ENCODE assay signal across 8 cellular contexts in the genomic region with DNA sequence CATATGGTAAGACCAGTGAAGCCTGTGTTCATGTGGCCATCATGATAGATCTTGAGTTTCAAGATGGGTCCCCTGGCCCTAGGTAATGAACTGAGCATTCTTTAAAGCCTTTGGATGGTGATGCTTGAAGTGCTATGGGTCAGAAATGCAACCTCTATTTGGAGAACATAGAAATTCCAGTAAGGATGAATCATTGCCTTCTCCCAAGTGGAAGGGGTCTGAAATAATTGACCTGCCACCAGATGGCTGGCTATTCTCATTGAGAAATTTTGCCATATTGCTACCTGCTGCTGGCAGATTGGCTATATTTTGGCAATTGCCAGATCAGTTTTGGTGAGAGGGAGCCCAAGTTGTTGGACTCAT. TPM values are rescaled to one million over a fixed set of nuclear protein-coding genes. Genes with fewer than 3 reads are reported as not detected.
A peak's percentile ranks its signal among the peaks of the same experiment; 100 is the strongest.
DNase-seq lines count a peak whose midpoint lies in the region; ATAC-seq and TF ChIP-seq lines count a peak whose summit lies in the region.

No MANE protein-coding gene starts in this region.

- H3K9me3 ChIP-seq in IMR-90 (ENCODE audit: control insufficient read depth, insufficient read depth, low read length) = no peaks in the 10 kb centered on the region
- H3K9me3 ChIP-seq in breast epithelium = no peaks in the 10 kb centered on the region
- no peaks in the 10 kb centered on the region for H3K9me3 ChIP-seq in mucosa of rectum (ENCODE audit: control insufficient read depth in 2 of 2, low read length in 2 of 2)

- POLR2A ChIA-PET in IMR-90 (lab: Charles Lee; ENCODE audit: unreplicated experiment) = interaction anchor here (0.8 to 1.2 kb wide), 2 partner anchors 45 to 81 kb away, joined by 3 to 5 read pairs; no protein-coding TSS in a partner anchor

- DNase-seq in IMR-90 (peak; percentile 55), breast epithelium (ENCODE audit: low spot score in 2 of 2) (no peak), epidermal melanocyte (ENCODE audit: insufficient read length, low spot score) (no peak), NCI-H2171 treated with DMSO at 0.1 percent for 48 hours (lab: John Stamatoyannopoulos, UW) (no peak)

- H3K4me3 ChIP-seq in ACC112 (ENCODE audit: low read depth, low read length) = peak overlapping the region; percentile 98
- H3K4me3 ChIP-seq in IMR-90 (ENCODE audit: insufficient read depth, low read depth, low read length) = peak overlapping the region; percentile 48; the same call in 1 of the 2 replicates
- peak overlapping the region in 2 of 3 donors; percentile 58 to 63 for H3K4me3 ChIP-seq in breast epithelium
- H3K4me3 ChIP-seq in mucosa of rectum (ENCODE audit: low read length in 2 of 2) = peak overlapping the region; percentile 61 to 81

- 0 out of 2 replicates have a peak overlapping the region, but pooled peaks have one; percentile 35 for H4K91ac ChIP-seq in IMR-90 (ENCODE audit: insufficient read depth, low read depth, low read length)

- TF ChIP-seq POLR2A in IMR-90 (IDR thresholded peaks at IDR 0.05; ENCODE audit: low read depth, low read length) (no peak), breast epithelium (IDR thresholded peaks at IDR 0.05) (no peak)

- H3K4me2 ChIP-seq in IMR-90 (ENCODE audit: low read depth, low read length) = peak overlapping the region; percentile 80

- H2BK120ac ChIP-seq in IMR-90 (ENCODE audit: low read depth, low read length) = no peak overlapping the region

- H3K56ac ChIP-seq in IMR-90 (ENCODE audit: extremely low read depth, insufficient read depth, low read length) = no peak overlapping the region

- H3K79me1 ChIP-seq in IMR-90 (ENCODE audit: low read depth in 1 of 2, low read length in 2 of 2) = no peaks in the 10 kb centered on the region

- in situ Hi-C loops in IMR-90 (cut with MboI; ENCODE audit: low sequenced_read_pairs) = no loop called here

- BruUV-seq in IMR-90 (replicated peaks; lab: Mats Ljungman, UMichigan) = no TSS peak

- H2BK20ac ChIP-seq in IMR-90 (ENCODE audit: low read depth, low read length) = no peak overlapping the region

- peaks cover 5% of the 10 kb centered on the region; the same call in 1 of the 2 replicates for H3K9me1 ChIP-seq in IMR-90 (ENCODE audit: insufficient read depth, low read length)

- H3K4me1 ChIP-seq in ACC112 (ENCODE audit: control insufficient read depth, insufficient read depth, low read length, unreplicated experiment) (peaks cover 23% of the 10 kb centered on the region), IMR-90 (ENCODE audit: control insufficient read depth, insufficient read depth, low read length) (peaks cover 5% of the 10 kb centered on the region), breast epithelium (no peaks in the 10 kb centered on the region), mucosa of rectum (ENCODE audit: control insufficient read depth in 2 of 2, insufficient read depth in 2 of 2, low read length in 2 of 2) (peaks cover 8 to 16% of the 10 kb centered on the region in 2 donors)

- intact Hi-C loops in IMR-90 (cut with micrococcal nuclease) (loop anchor here (1.0 to 5.0 kb wide), 2 partner anchors 47 to 160 kb away; partner anchors contain the start of gene PPP1R8), breast epithelium (cut with DNase I; ENCODE audit: low total_unique reads) (no loop called here)

- H3K14ac ChIP-seq in IMR-90 (replicated peaks; ENCODE audit: low read depth, low read length) = 0 out of 2 replicates have a peak overlapping the region, but pooled peaks have one; percentile 11

- H2BK5ac ChIP-seq in IMR-90 (ENCODE audit: low read depth, low read length, poor library complexity, severe bottlenecking) = peak overlapping the region; percentile 22

- CTCF ChIA-PET in IMR-90 (lab: Yijun Ruan, JAX) = interaction anchor here (1.1 to 1.3 kb wide), 4 partner anchors 17 to 78 kb away, joined by 3 to 6 read pairs (median 4); partner anchors contain the start of gene FAM76A

- TF ChIP-seq RAD21 in IMR-90 (IDR thresholded peaks at IDR 0.05; ENCODE audit: low read length) = no peak

- ATAC-seq in IMR-90 (ENCODE audit: low read depth) (peak; percentile 16), GM18519 (IDR thresholded peaks at IDR 0.05; ENCODE audit: low FRiP score, unreplicated experiment) (no peak), GM21390 (IDR thresholded peaks at IDR 0.05; ENCODE audit: unreplicated experiment) (no peak)

- dilution Hi-C loops in IMR-90 (cut with HindIII; ENCODE audit: low sequenced_read_pairs, unreplicated experiment) = no loop called here

- H2AFZ ChIP-seq in ACC112 (ENCODE audit: low read length, unreplicated experiment) (peak overlapping the region; percentile 48), IMR-90 (replicated peaks; ENCODE audit: low read length, poor library complexity) (peak overlapping the region; percentile 73)

- no peak overlapping the region for H2BK15ac ChIP-seq in IMR-90 (ENCODE audit: low read depth, low read length)

- peaks cover 3% of the 10 kb centered on the region; the same call in 1 of the 2 replicates for H4K20me1 ChIP-seq in IMR-90 (ENCODE audit: insufficient read depth, low read length)

- TF ChIP-seq CTCF in IMR-90 (conservative IDR thresholded peaks at IDR 0.05; ENCODE audit: low read depth, low read length) (no peak), breast epithelium (IDR thresholded peaks at IDR 0.05) (no peak)

- H3K4ac ChIP-seq in IMR-90 (ENCODE audit: low read depth, low read length) = peak overlapping the region; percentile 30; the same call in 1 of the 2 replicates

- H3K79me2 ChIP-seq in ACC112 (ENCODE audit: control insufficient read depth, insufficient read depth, low read length, unreplicated experiment) = peaks cover 42% of the 10 kb centered on the region

- H3K36me3 ChIP-seq in ACC112 (ENCODE audit: insufficient read depth, low read length) = peaks cover 32% of the 10 kb centered on the region
- no peaks in the 10 kb centered on the region for H3K36me3 ChIP-seq in IMR-90 (ENCODE audit: control insufficient read depth, insufficient read depth, low read length)
- no peaks in the 10 kb centered on the region for H3K36me3 ChIP-seq in breast epithelium
- no peaks in the 10 kb centered on the region for H3K36me3 ChIP-seq in mucosa of rectum (ENCODE audit: control insufficient read depth in 2 of 2, insufficient read depth in 2 of 2, low read length in 2 of 2)

- H3K27me3 ChIP-seq in ACC112 (ENCODE audit: insufficient read depth, low read length) (no peaks in the 10 kb centered on the region), IMR-90 (ENCODE audit: control insufficient read depth, insufficient read depth, low read length) (peaks cover 2% of the 10 kb centered on the region; the same call in 1 of the 2 replicates), breast epithelium (no peaks in the 10 kb centered on the region), mucosa of rectum (ENCODE audit: control insufficient read depth in 2 of 2, insufficient read depth in 2 of 2, low read length in 2 of 2) (no peaks in the 10 kb centered on the region)

- peak overlapping the region; percentile 33 for H3K9ac ChIP-seq in IMR-90 (ENCODE audit: low read depth, low read length)
- H3K9ac ChIP-seq in mucosa of rectum (ENCODE audit: low read depth in 1 of 2, low read length in 2 of 2) = peak overlapping the region; percentile 26 to 49

- H3K27ac ChIP-seq in ACC112 (ENCODE audit: low read depth, low read length) = peak overlapping the region; percentile 88
- peak overlapping the region; percentile 58; the same call in 1 of the 2 replicates for H3K27ac ChIP-seq in IMR-90 (ENCODE audit: insufficient read depth, low read length)
- H3K27ac ChIP-seq in breast epithelium = peak overlapping the region; percentile 74 to 80
- peak overlapping the region; percentile 72 to 80 for H3K27ac ChIP-seq in mucosa of rectum (ENCODE audit: low read depth in 2 of 2, low read length in 2 of 2)

- H3K18ac ChIP-seq in IMR-90 (ENCODE audit: low read depth, low read length) = no peak overlapping the region

- peak overlapping the region; percentile 29; the same call in 1 of the 2 replicates for H3K23ac ChIP-seq in IMR-90 (ENCODE audit: low read depth, low read length)

- H4K5ac ChIP-seq in IMR-90 (ENCODE audit: low read depth, low read length) = peak overlapping the region; percentile 4; the same call in 1 of the 2 replicates

- H2AK9ac ChIP-seq in IMR-90 (replicated peaks; ENCODE audit: low read depth, low read length, poor library complexity) = no peak overlapping the region

- H4K8ac ChIP-seq in IMR-90 (ENCODE audit: low read depth in 2 of 2, low read length in 2 of 2) = peak overlapping the region in 1 of 2 experiments; percentile 71; a peak in 2 of 4 replicates

- 0 out of 2 replicates have a peak overlapping the region, but pooled peaks have one; percentile 29 for H2AK5ac ChIP-seq in IMR-90 (ENCODE audit: low read depth, low read length)

TF ChIP-seq in IMR-90, 13 proteins besides CTCF, POLR2A, EP300 and RAD21 (continues in another document):
- TF ChIP-seq BHLHE40 (IDR thresholded peaks at IDR 0.05; ENCODE audit: low read depth, low read length) (no peak), CHD1 (IDR thresholded peaks at IDR 0.05; ENCODE audit: low read depth, low read length) (no peak), MAZ (IDR thresholded peaks at IDR 0.05; ENCODE audit: borderline replicate concordance, low read depth, low read length) (no peak), RCOR1 (IDR thresholded peaks at IDR 0.05; ENCODE audit: insufficient replicate concordance, low read length) (no peak), NFE2L2 (IDR thresholded peaks at IDR 0.05; ENCODE audit: low read depth, low read length) (no peak), SMC3 (IDR thresholded peaks at IDR 0.05; ENCODE audit: low read depth, low read length) (no peak), FOS (IDR thresholded peaks at IDR 0.05; ENCODE audit: low read depth, low read length) (no peak), MXI1 (IDR thresholded peaks at IDR 0.05; ENCODE audit: borderline replicate concordance, low read depth, low read length) (no peak), CEBPB (IDR thresholded peaks at IDR 0.05; ENCODE audit: low read depth, low read length) (no peak), MAFK (IDR thresholded peaks at IDR 0.05; ENCODE audit: low read depth, low read length) (no peak), RFX5 (IDR thresholded peaks at IDR 0.05; ENCODE audit: low read depth, low read length) (no peak)

RNA-seq across cellular contexts. Expression of gene IFI6, which starts 0.7 kb away (rescaled TPM):
- total RNA-seq in IMR-90 (2012; rRNA removed) = 6.7 and 7.3 TPM in 2 replicates
- polyA plus RNA-seq in IMR-90 (2012; rRNA removed) = 16.8 and 17.2 TPM in 2 replicates
- polyA plus RNA-seq in IMR-90 (2012; cell fraction: cytosol; rRNA removed) = 31.2 and 35.3 TPM in 2 replicates
- 5.7 and 7.7 TPM in 2 replicates for polyA plus RNA-seq in IMR-90 (2012; cell fraction: nucleus; rRNA removed; ENCODE audit: low replicate concordance)
- total RNA-seq in breast epithelium = 10 to 100 TPM; 18.7 to 50.6 (median 47.4) TPM

RNA-seq across cellular contexts. Expression of gene FGR, which starts 37.7 kb away (rescaled TPM):
- not detected in 2 replicates for total RNA-seq in IMR-90 (2012; rRNA removed)
- polyA plus RNA-seq in IMR-90 (2012; rRNA removed) = not detected in 2 replicates
- not detected in 2 replicates for polyA plus RNA-seq in IMR-90 (2012; cell fraction: cytosol; rRNA removed)
- 0.08 TPM in 1 of 2 replicates, not detected in the other for polyA plus RNA-seq in IMR-90 (2012; cell fraction: nucleus; rRNA removed; ENCODE audit: low replicate concordance)
- 10 to 100 TPM; 22.1 to 46.9 (median 24.3) TPM for total RNA-seq in breast epithelium

RNA-seq across cellular contexts. Expression of gene FAM76A, which starts 53.0 kb away (rescaled TPM):
- 8.6 and 10.0 TPM in 2 replicates for total RNA-seq in IMR-90 (2012; rRNA removed)
- 2.3 and 2.6 TPM in 2 replicates for polyA plus RNA-seq in IMR-90 (2012; rRNA removed)
- polyA plus RNA-seq in IMR-90 (2012; cell fraction: cytosol; rRNA removed) = 0.63 and 1.5 TPM in 2 replicates
- 1.5 and 4.8 TPM in 2 replicates for polyA plus RNA-seq in IMR-90 (2012; cell fraction: nucleus; rRNA removed; ENCODE audit: low replicate concordance)
- 10 to 100 TPM; 13.5 to 34.2 (median 14.4) TPM for total RNA-seq in breast epithelium

Comparison
In these comparisons a context has a peak if more than half of its experiments do, and no peak if none do; other contexts are left out.
1. H3K4me3 ChIP-seq: peak in every context shown above with its lines; median percentile 98 in ACC112; 71 in mucosa of rectum; 60 in breast epithelium; 48 in IMR-90.
2. RNA of gene FGR, which starts 37.7 kb away (total RNA-seq): 22.1 to 46.9 TPM in breast epithelium; not detected in IMR-90; every median in the first group is over 10 times any median in the second.
3. Peak in every context shown above with its lines, with median percentiles within 50 percentile points of each other: H3K27ac ChIP-seq.